13 cellular contexts compared by ENCODE assay signal in genomic region chr6:17816921-17817611, GRCh38.
DNase-seq lines count a peak whose midpoint lies in the region; ATAC-seq and TF ChIP-seq lines count a peak whose summit lies in the region.
"Had no signal": no experiment of that assay in that cellular context is flagged by ENCODE, and none has a peak within 500 bp of the region (broad histone marks: within the 10 kb centered on the region; RNA-seq: fewer than 3 reads in every experiment).

No MANE protein-coding gene starts in this region.

- no peaks in the 10 kb centered on the region for H3K9me3 Mint-ChIP-seq in CD4-positive, alpha-beta T cell

- peaks cover 4% of the 10 kb centered on the region for H3K27me3 Mint-ChIP-seq in CD4-positive, alpha-beta T cell

- peak overlapping the region; percentile 44 for H3K27ac ChIP-seq in 22Rv1
- no peak overlapping the region for H3K27ac ChIP-seq in HCT116 (ENCODE audit: low read depth, low read length)
- H3K27ac ChIP-seq in WERI-Rb-1 = no peak overlapping the region
- no peak overlapping the region for H3K27ac ChIP-seq in CD4-positive, alpha-beta T cell (ENCODE audit: low read depth, low read length)
- H3K27ac ChIP-seq: transverse colon had no signal

- H3K79me2 ChIP-seq in HCT116 (ENCODE audit: insufficient read depth, low read length) = no peaks in the 10 kb centered on the region

- ATAC-seq in HCT116 = no peak
- no peak for ATAC-seq in CD4-positive, alpha-beta T cell (ENCODE audit: poor library complexity)

- H3K9me3 ChIP-seq in HCT116 (ENCODE audit: control insufficient read depth in 1 of 2, insufficient read depth in 1 of 2, low read depth in 1 of 2, low read length in 2 of 2) (no peaks in the 10 kb centered on the region), WERI-Rb-1 (ENCODE audit: severe bottlenecking) (no peaks in the 10 kb centered on the region)
- no peaks in the 10 kb centered on the region for H3K9me3 ChIP-seq in CD4-positive, alpha-beta T cell (ENCODE audit: control insufficient read depth, low read length)
- H3K9me3 ChIP-seq: transverse colon had no signal

- intact Hi-C loops in HCT116 (cut with micrococcal nuclease) = loop anchor here (5.0 kb wide), 2 partner anchors 660 to 685 kb away; no protein-coding TSS in a partner anchor
- intact Hi-C loops in CD4-positive, alpha-beta T cell (cut with DNase I, micrococcal nuclease) = loop anchor here in 1 of 2 experiments (5.0 kb wide), 1 partner anchor 235 kb away; no protein-coding TSS in a partner anchor

- no peaks in the 10 kb centered on the region for H3K36me3 Mint-ChIP-seq in CD4-positive, alpha-beta T cell (ENCODE audit: low read depth)

- DNase-seq in HCT116 (ENCODE audit: low read depth, low spot score) (no peak), WERI-Rb-1 (peak; percentile 38), kidney epithelial cell (ENCODE audit: low read depth) (peak; percentile 45), T-helper 1 cell (no peak), germinal center (ENCODE audit: low spot score) (no peak)
- no peak for DNase-seq in CD4-positive, alpha-beta T cell
- DNase-seq in activated CD8-positive, alpha-beta memory T cell treated with anti-CD3 and anti-CD28 coated beads, Interleukin-2, amount 50 U/mL, for 4 hours = no peak
- DNase-seq: AML-193, hippocampal formation, NCI-H2029 treated with DMSO at 0.1 percent for 48 hours, T1000, transverse colon had no signal

- H3K9ac ChIP-seq in HCT116 (ENCODE audit: low read length) = no peak overlapping the region

- H3K36me3 ChIP-seq in HCT116 (ENCODE audit: control insufficient read depth in 1 of 2, insufficient read depth in 2 of 2, low read length in 2 of 2) (no peaks in the 10 kb centered on the region), WERI-Rb-1 (peaks cover under 1% of the 10 kb centered on the region), kidney epithelial cell (ENCODE audit: control insufficient read depth, insufficient read depth, low read length) (no peaks in the 10 kb centered on the region)

- no peak for TF ChIP-seq CTCF in 22Rv1 (IDR thresholded peaks at IDR 0.05)
- TF ChIP-seq CTCF in HCT116 (IDR thresholded peaks at IDR 0.05 in 2 of 3, conservative IDR thresholded peaks at IDR 0.05 in 1 of 3; ENCODE audit: borderline replicate concordance in 1 of 3, insufficient read depth in 1 of 3, low read depth in 2 of 3, low read length in 2 of 3) = no peak
- TF ChIP-seq CTCF in WERI-Rb-1 (IDR thresholded peaks at IDR 0.05; ENCODE audit: low read depth, low read length) = no peak
- TF ChIP-seq CTCF in kidney epithelial cell (IDR thresholded peaks at IDR 0.05; ENCODE audit: insufficient read depth, low read length, poor library complexity, severe bottlenecking) = no peak
- no peak for TF ChIP-seq CTCF in CD4-positive, alpha-beta T cell (IDR thresholded peaks at IDR 0.05)

- H3K27ac Mint-ChIP-seq in CD4-positive, alpha-beta T cell = no peak overlapping the region

- no peak overlapping the region for H2AFZ ChIP-seq in HCT116 (ENCODE audit: low read depth, low read length, poor library complexity, severe bottlenecking)

- H3K4me2 ChIP-seq in HCT116 (ENCODE audit: low read length) = no peak overlapping the region

- no peak overlapping the region for H3K4me3 Mint-ChIP-seq in CD4-positive, alpha-beta T cell

- 0 out of 2 replicates have a peak, but pooled peaks have one; percentile 11 for TF ChIP-seq RAD21 in HCT116 (IDR thresholded peaks at IDR 0.05; ENCODE audit: low read depth)

- BruUV-seq in HCT116 (replicated peaks; lab: Mats Ljungman, UMichigan) = no TSS peak

- CTCF ChIA-PET in HCT116 (lab: Charles Lee) = interaction anchor here (1.3 to 2.2 kb wide), 3 partner anchors 13 to 231 kb away, joined by 3 to 10 read pairs (median 8); no protein-coding TSS in a partner anchor
- CTCF ChIA-PET in CD4-positive, alpha-beta T cell (lab: Charles Lee) = interaction anchor here (1.2 kb wide), 1 partner anchor 13 kb away, joined by 3 read pairs; no protein-coding TSS in a partner anchor

- RAD21 ChIA-PET in HCT116 (lab: Charles Lee; ENCODE audit: low non-redundant PET in 1 of 2, low total read pairs in 2 of 2, uncharacterized antibody in 2 of 2, unreplicated experiment in 2 of 2) = no interaction called here

- no peaks in the 10 kb centered on the region for H3K4me1 Mint-ChIP-seq in CD4-positive, alpha-beta T cell (ENCODE audit: low read depth)

- H3K27me3 ChIP-seq in HCT116 (ENCODE audit: insufficient read depth, low read length) = no peaks in the 10 kb centered on the region
- no peaks in the 10 kb centered on the region for H3K27me3 ChIP-seq in WERI-Rb-1 (ENCODE audit: insufficient read depth, low read depth, severe bottlenecking)
- no peaks in the 10 kb centered on the region for H3K27me3 ChIP-seq in kidney epithelial cell (ENCODE audit: control insufficient read depth, insufficient read depth, low read length)
- no peaks in the 10 kb centered on the region for H3K27me3 ChIP-seq in CD4-positive, alpha-beta T cell (ENCODE audit: control insufficient read depth, insufficient read depth, low read length)
- H3K27me3 ChIP-seq: transverse colon had no signal

- no peak for TF ChIP-seq POLR2A in HCT116 (IDR thresholded peaks at IDR 0.05; ENCODE audit: borderline replicate concordance, extremely low read depth, insufficient read depth, insufficient read length)

- H3K4me3 ChIP-seq in HCT116 (replicated peaks in 1 of 2; ENCODE audit: low read depth in 1 of 2, low read length in 2 of 2) = no peak overlapping the region
- H3K4me3 ChIP-seq in WERI-Rb-1 (ENCODE audit: low read depth, low read length) = no peak overlapping the region
- H3K4me3 ChIP-seq in kidney epithelial cell (ENCODE audit: low read depth, low read length) = no peak overlapping the region
- H3K4me3 ChIP-seq: transverse colon had no signal

- no peaks in the 10 kb centered on the region for H3K9me2 ChIP-seq in HCT116 (ENCODE audit: insufficient read depth)

- POLR2A ChIA-PET in HCT116 (lab: Charles Lee) = no interaction called here
- POLR2A ChIA-PET in CD4-positive, alpha-beta T cell (lab: Charles Lee) = no interaction called here

- H3K4me1 ChIP-seq in HCT116 (ENCODE audit: control insufficient read depth in 1 of 2, insufficient read depth in 2 of 2, low read length in 2 of 2) = peaks cover 4 to 5% of the 10 kb centered on the region in 2 experiments; a peak in 2 of 4 replicates
- H3K4me1 ChIP-seq: transverse colon had no signal

- H4K20me1 ChIP-seq in HCT116 (ENCODE audit: insufficient read depth) = no peaks in the 10 kb centered on the region

TF ChIP-seq in HCT116, 20 proteins besides CTCF, POLR2A, EP300 and RAD21:
- TF ChIP-seq ZFX (IDR thresholded peaks at IDR 0.05) (no peak), EZH2 (IDR thresholded peaks at IDR 0.05) (no peak), CEBPB (IDR thresholded peaks at IDR 0.05; ENCODE audit: low read depth) (no peak), FOSL1 (IDR thresholded peaks at IDR 0.05; ENCODE audit: low read depth) (no peak), CBX3 (IDR thresholded peaks at IDR 0.05; ENCODE audit: low read depth) (no peak), JUND (IDR thresholded peaks at IDR 0.05) (no peak), EZH2phosphoT487 (IDR thresholded peaks at IDR 0.05; ENCODE audit: borderline replicate concordance) (no peak), ATF3 (IDR thresholded peaks at IDR 0.05) (no peak), POLR2AphosphoS5 (IDR thresholded peaks at IDR 0.05; ENCODE audit: low read depth, low read length) (no peak), SRF (IDR thresholded peaks at IDR 0.05; ENCODE audit: low read depth) (no peak), MAX (IDR thresholded peaks at IDR 0.05) (no peak)

Comparison
In these comparisons a context has a peak if more than half of its experiments do, and no peak if none do; other contexts are left out.
1. DNase-seq: peak in WERI-Rb-1 (single experiment) and kidney epithelial cell (single experiment); none in HCT116 (single experiment), CD4-positive, alpha-beta T cell (0 of 10), T-helper 1 cell (0 of 5), germinal center (single experiment) and activated CD8-positive, alpha-beta memory T cell treated with anti-CD3 and anti-CD28 coated beads, Interleukin-2, amount 50 U/mL, for 4 hours (single experiment).